ENCODE assay signal across 8 cellular contexts in genomic region chr2:112054847-112055109, GRCh38. TPM values are rescaled to one million over a fixed set of nuclear protein-coding genes. Genes with fewer than 3 reads are reported as not detected.
DNase-seq lines count a peak whose midpoint lies in the region; ATAC-seq and TF ChIP-seq lines count a peak whose summit lies in the region.
"Not testable (repeated sequence)": the region's sequence is repeated elsewhere in the genome, so short reads cannot be mapped to it uniquely, and the experiment has no call there.

No MANE protein-coding gene starts in this region.

- peak overlapping the region; percentile 90 to 92 for H3K4me3 Mint-ChIP-seq in H9
- peak overlapping the region; percentile 83 for H3K4me3 Mint-ChIP-seq in activated CD4-positive, alpha-beta T cell treated with anti-CD3 and anti-CD28 coated beads, Interleukin-2, amount 10 ng/mL, durations not matched to agents 7 days and 5 days
- peak overlapping the region; percentile 79 to 96 (median 94) for H3K4me3 Mint-ChIP-seq in naive thymus-derived CD8-positive, alpha-beta T cell
- H3K4me3 Mint-ChIP-seq in stimulated activated effector memory CD8-positive, alpha-beta T cell treated with anti-CD3 and anti-CD28 coated beads, Interleukin-12 subunit alpha, Interleukin-12 subunit beta, amount 100 ng/mL, for 72 hours, result peak overlapping the region; percentile 82

- not testable (repeated sequence) for H3K27ac Mint-ChIP-seq in H9
- peak overlapping the region; percentile 97 for H3K27ac Mint-ChIP-seq in activated CD4-positive, alpha-beta T cell treated with anti-CD3 and anti-CD28 coated beads, Interleukin-2, amount 10 ng/mL, durations not matched to agents 7 days and 5 days
- peak overlapping the region in 9 of 10 donors; percentile 53 to 99 (median 93) for H3K27ac Mint-ChIP-seq in naive thymus-derived CD8-positive, alpha-beta T cell
- H3K27ac Mint-ChIP-seq in stimulated activated effector memory CD8-positive, alpha-beta T cell treated with anti-CD3 and anti-CD28 coated beads, Interleukin-12 subunit alpha, Interleukin-12 subunit beta, amount 100 ng/mL, for 72 hours, result peak overlapping the region; percentile 91

- not testable (repeated sequence) for BruUV-seq in A673 (replicated peaks; lab: Mats Ljungman, UMichigan)

- not testable (repeated sequence) for H2AFZ ChIP-seq in H9 (ENCODE audit: low read length)

- not testable (repeated sequence) for H3K36me3 Mint-ChIP-seq in H9 (ENCODE audit: insufficient read depth in 1 of 3, low read depth in 3 of 3)
- peaks cover 21% of the 10 kb centered on the region for H3K36me3 Mint-ChIP-seq in activated CD4-positive, alpha-beta T cell treated with anti-CD3 and anti-CD28 coated beads, Interleukin-2, amount 10 ng/mL, durations not matched to agents 7 days and 5 days (ENCODE audit: low read depth)
- H3K36me3 Mint-ChIP-seq in naive thymus-derived CD8-positive, alpha-beta T cell, result peaks cover 0 to 15% (median 0%) of the 10 kb centered on the region in 3 donors
- H3K36me3 Mint-ChIP-seq in stimulated activated effector memory CD8-positive, alpha-beta T cell treated with anti-CD3 and anti-CD28 coated beads, Interleukin-12 subunit alpha, Interleukin-12 subunit beta, amount 100 ng/mL, for 72 hours, result peaks cover 27% of the 10 kb centered on the region

- DNase-seq in A673 (ENCODE audit: low spot score); H9; activated CD4-positive, alpha-beta T cell treated with anti-CD3 and anti-CD28 coated beads, Interleukin-2, amount 10 ng/mL, durations not matched to agents 7 days and 5 days; ascending aorta (ENCODE audit: low spot score in 2 of 2); esophagus muscularis mucosa (ENCODE audit: extremely low spot score); stimulated activated effector memory CD8-positive, alpha-beta T cell treated with anti-CD3 and anti-CD28 coated beads, Interleukin-12 subunit alpha, Interleukin-12 subunit beta, amount 100 ng/mL, for 72 hours (ENCODE audit: low spot score in 2 of 2): not testable (repeated sequence)
- DNase-seq in LoVo (ENCODE audit: low spot score), result peak; percentile 94
- peak in 1 of 10 donors; percentile 99 for DNase-seq in naive thymus-derived CD8-positive, alpha-beta T cell

- not testable (repeated sequence) for H3K23ac ChIP-seq in H9 (ENCODE audit: insufficient read length, low read depth, low read length)

- H4K91ac ChIP-seq in H9 (ENCODE audit: insufficient read length, low read depth, low read length), result not testable (repeated sequence)

- H3K4me1 ChIP-seq in A673 (ENCODE audit: insufficient read depth, low read length, poor library complexity, severe bottlenecking) (peaks cover 21% of the 10 kb centered on the region), ascending aorta (peaks cover 0 to 21% of the 10 kb centered on the region in 2 donors), esophagus muscularis mucosa (peaks cover 28 to 42% (median 34%) of the 10 kb centered on the region in 4 donors)
- not testable (repeated sequence) for H3K4me1 ChIP-seq in H9 (ENCODE audit: insufficient read depth, low read length)

- H3K4me3 ChIP-seq in A673 (ENCODE audit: low read depth, low read length, poor library complexity, severe bottlenecking) (peak overlapping the region; percentile 99), ascending aorta (peak overlapping the region in 1 of 2 donors; percentile 78), esophagus muscularis mucosa (peak overlapping the region; percentile 71 to 88 (median 79))

- H3K9ac ChIP-seq in H9 (ENCODE audit: extremely low read depth, insufficient read length, low read length), result not testable (repeated sequence)

- not testable (repeated sequence) for H2BK20ac ChIP-seq in H9 (ENCODE audit: low read depth, low read length, poor library complexity, severe bottlenecking)

- H3K79me2 ChIP-seq in H9 (ENCODE audit: insufficient read depth, low read length), result not testable (repeated sequence)

- H2BK15ac ChIP-seq in H9 (ENCODE audit: low read depth, low read length), result not testable (repeated sequence)

- no CpG with 5 or more reads among the region's 27 CpGs for WGBS in H9 (ENCODE audit: extremely low coverage, insufficient read length, low lambda C conversion rate)
- WGBS in esophagus muscularis mucosa, result 0% methylated on average over 9 of the region's 27 CpGs

- not testable (repeated sequence) for H3K79me1 ChIP-seq in H9 (ENCODE audit: insufficient read depth, low read depth, low read length, poor library complexity, severe bottlenecking)

- TF ChIP-seq POLR2A in esophagus muscularis mucosa (IDR thresholded peaks at IDR 0.05; ENCODE audit: low read depth), result not testable (repeated sequence)

- not testable (repeated sequence) for H3K36me3 ChIP-seq in A673 (ENCODE audit: insufficient read depth, low read length, poor library complexity, severe bottlenecking); ascending aorta; esophagus muscularis mucosa

- H2BK120ac ChIP-seq in H9 (ENCODE audit: low read depth, low read length, poor library complexity, severe bottlenecking), result not testable (repeated sequence)

- not testable (repeated sequence) for H3K23me2 ChIP-seq in H9 (ENCODE audit: insufficient read length, low read depth, low read length, poor library complexity, severe bottlenecking)

- not testable (repeated sequence) for TF ChIP-seq CTCF in A673 (conservative IDR thresholded peaks at IDR 0.05; ENCODE audit: low read depth, low read length); H9 (conservative IDR thresholded peaks at IDR 0.05); ascending aorta (IDR thresholded peaks at IDR 0.05); esophagus muscularis mucosa (IDR thresholded peaks at IDR 0.05)

- H3K27me3 Mint-ChIP-seq in H9 (ENCODE audit: low read depth); activated CD4-positive, alpha-beta T cell treated with anti-CD3 and anti-CD28 coated beads, Interleukin-2, amount 10 ng/mL, durations not matched to agents 7 days and 5 days; naive thymus-derived CD8-positive, alpha-beta T cell: not testable (repeated sequence)

- H3T11ph ChIP-seq in H9 (ENCODE audit: low read length), result not testable (repeated sequence)

- H3K27me3 ChIP-seq in A673 (replicated peaks; ENCODE audit: insufficient read depth, low read depth, low read length, poor library complexity); H9 (ENCODE audit: insufficient read depth, low read length); ascending aorta; esophagus muscularis mucosa: not testable (repeated sequence)

- not testable (repeated sequence) for H3K4ac ChIP-seq in H9 (ENCODE audit: low read depth, low read length)

- intact Hi-C loops in A673 (cut with micrococcal nuclease; ENCODE audit: unreplicated experiment), result loop anchor here (5.0 kb wide), 1 partner anchor 528 kb away; the partner anchor contains the start of gene CHCHD5
- intact Hi-C loops in ascending aorta (cut with DNase I), result loop anchor here (1.0 to 5.0 kb wide), 5 partner anchors 107 to 934 kb away; partner anchors contain the start of genes BCL2L11, MERTK, RGPD8 and SLC20A1
- intact Hi-C loops in esophagus muscularis mucosa (cut with DNase I), result loop anchor here (10.0 kb wide), 1 partner anchor 200 kb away; the partner anchor contains the start of gene ZC3H8

- not testable (repeated sequence) for H3K18ac ChIP-seq in H9 (ENCODE audit: insufficient read length, low read depth, low read length)

- peaks cover 13 to 23% of the 10 kb centered on the region in 2 experiments for H3K4me1 Mint-ChIP-seq in H9
- peaks cover 43% of the 10 kb centered on the region for H3K4me1 Mint-ChIP-seq in activated CD4-positive, alpha-beta T cell treated with anti-CD3 and anti-CD28 coated beads, Interleukin-2, amount 10 ng/mL, durations not matched to agents 7 days and 5 days
- peaks cover 27 to 46% (median 44%) of the 10 kb centered on the region in 4 donors for H3K4me1 Mint-ChIP-seq in naive thymus-derived CD8-positive, alpha-beta T cell
- peaks cover 49% of the 10 kb centered on the region for H3K4me1 Mint-ChIP-seq in stimulated activated effector memory CD8-positive, alpha-beta T cell treated with anti-CD3 and anti-CD28 coated beads, Interleukin-12 subunit alpha, Interleukin-12 subunit beta, amount 100 ng/mL, for 72 hours

- not testable (repeated sequence) for H4K5ac ChIP-seq in H9 (ENCODE audit: insufficient read length, low read depth, low read length)

- POLR2A ChIA-PET in A673 (lab: Charles Lee; ENCODE audit: low non-redundant PET), result interaction anchor here (0.6 to 0.7 kb wide), 2 partner anchors 153 to 1972 kb away, joined by 6 to 8 read pairs; no protein-coding TSS in a partner anchor
- POLR2A ChIA-PET in activated CD4-positive, alpha-beta T cell treated with anti-CD3 and anti-CD28 coated beads, Interleukin-2, amount 10 ng/mL, durations not matched to agents 7 days and 5 days (lab: Charles Lee), result interaction anchor here (0.6 kb wide), 1 partner anchor 24 kb away, joined by 4 read pairs; no protein-coding TSS in a partner anchor
- POLR2A ChIA-PET in naive thymus-derived CD8-positive, alpha-beta T cell (lab: Charles Lee), result interaction anchor here (1.1 to 4.7 kb wide), 8 partner anchors 9 to 934 kb away, joined by 3 to 27 read pairs (median 8); partner anchors contain the start of genes ANAPC1, BCL2L11 and ZC3H8

- peak overlapping the region; percentile 70 for H3K4me2 ChIP-seq in H9 (ENCODE audit: insufficient read depth, insufficient read length, low read length)

- H3K14ac ChIP-seq in H9 (ENCODE audit: insufficient read depth, low read length), result not testable (repeated sequence)

- TF ChIP-seq EP300 in esophagus muscularis mucosa (IDR thresholded peaks at IDR 0.05), result not testable (repeated sequence)

- H3K9me3 ChIP-seq in A673 (ENCODE audit: low read depth, low read length, poor library complexity, severe bottlenecking); H9 (ENCODE audit: control insufficient read depth, low read depth, low read length); ascending aorta; esophagus muscularis mucosa: not testable (repeated sequence)

- not testable (repeated sequence) for H3K56ac ChIP-seq in H9 (ENCODE audit: insufficient read length, low read depth, low read length)

- not testable (repeated sequence) for H2BK5ac ChIP-seq in H9 (ENCODE audit: insufficient read length, low read length)

- not testable (repeated sequence) for H2AK5ac ChIP-seq in H9 (ENCODE audit: insufficient read length, low read length)

- ATAC-seq in naive thymus-derived CD8-positive, alpha-beta T cell, result peak; percentile 69 to 75
- peak; percentile 83 for ATAC-seq in stimulated activated effector memory CD8-positive, alpha-beta T cell treated with anti-CD3 and anti-CD28 coated beads, Interleukin-12 subunit alpha, Interleukin-12 subunit beta, amount 100 ng/mL, for 72 hours

- H4K20me1 ChIP-seq in H9 (ENCODE audit: control insufficient read depth, insufficient read depth, insufficient read length), result not testable (repeated sequence)

- not testable (repeated sequence) for H2BK12ac ChIP-seq in H9 (ENCODE audit: insufficient read length, low read depth, low read length)

- CTCF ChIA-PET in A673 (lab: Charles Lee), result not testable (repeated sequence)
- CTCF ChIA-PET in activated CD4-positive, alpha-beta T cell treated with anti-CD3 and anti-CD28 coated beads, Interleukin-2, amount 10 ng/mL, durations not matched to agents 7 days and 5 days (lab: Charles Lee), result interaction anchor here (1.0 to 2.7 kb wide), 4 partner anchors 11 to 284 kb away, joined by 3 to 8 read pairs (median 4); no protein-coding TSS in a partner anchor

- not testable (repeated sequence) for H3K9me3 Mint-ChIP-seq in H9; activated CD4-positive, alpha-beta T cell treated with anti-CD3 and anti-CD28 coated beads, Interleukin-2, amount 10 ng/mL, durations not matched to agents 7 days and 5 days; naive thymus-derived CD8-positive, alpha-beta T cell; stimulated activated effector memory CD8-positive, alpha-beta T cell treated with anti-CD3 and anti-CD28 coated beads, Interleukin-12 subunit alpha, Interleukin-12 subunit beta, amount 100 ng/mL, for 72 hours

- not testable (repeated sequence) for H4K8ac ChIP-seq in H9 (replicated peaks; ENCODE audit: insufficient read length, low read depth, low read length)

- H3K27ac ChIP-seq in A673 (ENCODE audit: low read depth, low read length, poor library complexity, severe bottlenecking) (peak overlapping the region; percentile 95), ascending aorta (peak overlapping the region; percentile 96 to 98), esophagus muscularis mucosa (replicated peaks in 1 of 4) (peak overlapping the region; percentile 92 to 99 (median 95))
- not testable (repeated sequence) for H3K27ac ChIP-seq in H9 (ENCODE audit: insufficient read length, low read depth, low read length)

RNA-seq across cellular contexts. Expression of gene TMEM87B, which starts 0.3 kb away (rescaled TPM):
- total RNA-seq in A673 (2021) (16.9 and 21.8 TPM in 2 replicates), H9 (2021) (10.0 and 10.5 TPM in 2 replicates), ascending aorta (11.7 TPM), esophagus muscularis mucosa (10 to 100 TPM; 13.7 to 21.8 (median 14.9) TPM)
- 10 to 100 TPM; 20.1 to 22.7 TPM for total RNA-seq in activated CD4-positive, alpha-beta T cell treated with anti-CD3 and anti-CD28 coated beads, Interleukin-2, amount 10 ng/mL, durations not matched to agents 7 days and 5 days
- 10 to 100 TPM; 23.3 to 23.8 TPM for total RNA-seq in naive thymus-derived CD8-positive, alpha-beta T cell
- 10 to 100 TPM in 1 of 3 donors, 1 to 10 TPM in 2; 7.0 to 11.8 (median 9.8) TPM for polyA plus RNA-seq in naive thymus-derived CD8-positive, alpha-beta T cell
